ENCODE assay signal across 12 cellular contexts in the genomic region with DNA sequence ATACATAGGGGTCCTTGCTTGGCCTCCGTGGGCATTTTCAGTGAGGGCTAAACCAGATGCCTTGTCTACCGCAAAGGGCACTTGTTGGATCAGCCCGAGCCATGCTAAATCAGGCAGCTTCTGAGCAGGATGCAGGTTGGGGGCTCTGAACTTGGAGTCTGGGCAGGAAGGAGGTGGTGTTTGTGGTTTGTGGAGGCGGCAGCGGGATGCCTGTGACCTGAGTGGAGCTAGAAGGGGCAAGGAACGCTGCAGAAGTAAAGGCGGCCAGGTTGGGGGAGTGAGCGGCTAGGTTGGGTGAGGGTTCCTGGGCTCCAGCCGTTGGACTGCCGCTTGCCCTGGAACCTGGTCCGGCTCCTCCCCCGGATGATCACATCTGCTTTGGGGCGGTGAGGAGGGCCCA.
A peak's percentile ranks its signal among the peaks of the same experiment; 100 is the strongest.
DNase-seq lines count a peak whose midpoint lies in the region; ATAC-seq lines count a peak whose summit lies in the region.
"Had no signal": no experiment of that assay in that cellular context is flagged by ENCODE, and none has a peak within 500 bp of the region (broad histone marks: within the 10 kb centered on the region; RNA-seq: fewer than 3 reads in every experiment).

No MANE protein-coding gene starts in this region.

- intact Hi-C loops in cardiac septum (cut with DNase I) (no loop called here), Right ventricle myocardium inferior (cut with DNase I) (no loop called here)

- ATAC-seq in Right ventricle myocardium inferior (no peak), GM21423 (IDR thresholded peaks at IDR 0.05; ENCODE audit: unreplicated experiment) (no peak), HG02938 (IDR thresholded peaks at IDR 0.05; ENCODE audit: unreplicated experiment) (no peak)
- peak; percentile 79 for ATAC-seq in stimulated activated naive CD8-positive, alpha-beta T cell treated with anti-CD3 and anti-CD28 coated beads, Interleukin-15, amount 100 ng/mL, for 72 hours
- ATAC-seq: esophagus mucosa had no signal

- peak overlapping the region; percentile 18 to 73 for H3K4me3 Mint-ChIP-seq in stimulated activated naive CD8-positive, alpha-beta T cell treated with anti-CD3 and anti-CD28 coated beads, Interleukin-15, amount 100 ng/mL, for 72 hours

- H3K9me3 Mint-ChIP-seq in stimulated activated naive CD8-positive, alpha-beta T cell treated with anti-CD3 and anti-CD28 coated beads, Interleukin-15, amount 100 ng/mL, for 72 hours: no peaks in the 10 kb centered on the region

- H3K27ac Mint-ChIP-seq in stimulated activated naive CD8-positive, alpha-beta T cell treated with anti-CD3 and anti-CD28 coated beads, Interleukin-15, amount 100 ng/mL, for 72 hours: peak overlapping the region in 1 of 2 donors; percentile 6

- H3K4me1 Mint-ChIP-seq in stimulated activated naive CD8-positive, alpha-beta T cell treated with anti-CD3 and anti-CD28 coated beads, Interleukin-15, amount 100 ng/mL, for 72 hours: peaks cover 51% of the 10 kb centered on the region

- peaks cover 33% of the 10 kb centered on the region for H3K27me3 Mint-ChIP-seq in stimulated activated naive CD8-positive, alpha-beta T cell treated with anti-CD3 and anti-CD28 coated beads, Interleukin-15, amount 100 ng/mL, for 72 hours

- DNase-seq in cardiac septum (ENCODE audit: low spot score) (peak; percentile 27), Right ventricle myocardium inferior (ENCODE audit: missing footprints) (no peak), RPMI7951 (ENCODE audit: low read depth) (peak; percentile 72), glomerular visceral epithelial cell (ENCODE audit: extremely low spot score) (peak; percentile 80), NCI-H1694 treated with DMSO at 0.1 percent for 48 hours (lab: John Stamatoyannopoulos, UW) (no peak)
- peak; percentile 18 to 51 for DNase-seq in stimulated activated naive CD8-positive, alpha-beta T cell treated with anti-CD3 and anti-CD28 coated beads, Interleukin-15, amount 100 ng/mL, for 72 hours
- DNase-seq: DMS53; mesendoderm; NK-92 treated with Interleukin-12 subunit alpha and Interleukin-12 subunit beta, amount 100 ng/mL, for 24 hours had no signal

Comparison
In these comparisons a context has a peak if more than half of its experiments do, and no peak if none do; other contexts are left out.
1. DNase-seq: peak in cardiac septum (single experiment), RPMI7951 (single experiment), glomerular visceral epithelial cell (single experiment) and stimulated activated naive CD8-positive, alpha-beta T cell treated with anti-CD3 and anti-CD28 coated beads, Interleukin-15, amount 100 ng/mL, for 72 hours (2 of 2); none in Right ventricle myocardium inferior (single experiment) and NCI-H1694 treated with DMSO at 0.1 percent for 48 hours (single experiment).